1 cellular context compared by ENCODE assay signal in the genomic region with DNA sequence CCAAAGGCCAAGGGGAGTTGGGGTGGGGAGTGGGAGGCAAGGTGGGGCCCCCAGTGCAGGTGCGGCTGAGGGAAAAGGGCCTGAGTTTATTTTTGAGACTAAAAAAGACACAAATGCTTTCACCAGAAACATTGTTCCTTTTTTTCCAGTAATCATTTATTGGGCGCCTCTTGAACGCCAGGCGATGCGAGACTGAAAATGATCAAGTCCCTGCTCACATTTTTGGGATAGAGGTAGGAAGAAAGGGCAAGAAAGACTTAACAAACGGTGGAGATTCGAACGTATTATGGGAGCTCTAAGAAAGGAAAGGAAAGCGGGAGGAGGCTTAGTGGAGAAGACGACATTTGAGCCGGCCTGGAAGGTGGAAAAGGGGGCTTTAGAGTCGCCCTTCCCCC.
TF ChIP-seq lines count a peak whose summit lies in the region.

No MANE protein-coding gene starts in this region.

TF ChIP-seq in K562, 482 proteins besides CTCF, POLR2A, EP300 and RAD21:
- TF ChIP-seq CHD1 (IDR thresholded peaks at IDR 0.05; ENCODE audit: low read length), result peak; percentile 47
- no peak for TF ChIP-seq HDAC1 (IDR thresholded peaks at IDR 0.05)
- TF ChIP-seq SMARCA4 (IDR thresholded peaks at IDR 0.05), result peak; percentile 28; the same call in 1 of the 2 replicates
- TF ChIP-seq ZNF165 (CRISPR knock-in tag; IDR thresholded peaks at IDR 0.05; ENCODE audit: borderline replicate concordance), result no peak
